Comparison of ENCODE assay signal across 21 cellular contexts in the genomic region with DNA sequence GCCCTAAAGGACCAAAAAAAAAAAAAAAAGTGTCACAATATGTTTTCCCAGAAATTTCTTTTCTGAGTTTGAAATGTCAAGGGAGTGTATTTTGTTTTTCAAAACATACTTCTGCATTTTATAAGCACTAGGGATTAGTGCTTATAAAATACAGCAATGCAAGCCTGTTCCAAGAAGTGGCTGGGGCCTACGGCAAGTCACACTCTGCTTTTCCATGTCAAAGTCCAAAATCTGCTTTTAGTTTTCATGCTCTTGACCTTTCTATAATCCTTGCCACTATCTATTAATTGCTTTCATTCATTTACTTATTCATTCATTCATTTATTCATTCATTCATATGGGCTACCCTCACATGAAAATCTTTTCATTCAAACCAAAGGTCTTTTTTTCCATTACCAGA.
"Had no signal": no experiment of that assay in that cellular context is flagged by ENCODE, and none has a peak within 500 bp of the region (broad histone marks: within the 10 kb centered on the region; RNA-seq: fewer than 3 reads in every experiment).

No MANE protein-coding gene starts in this region.

- H3K27ac Mint-ChIP-seq: mesothelial cell of epicardium had no signal

- H3K27me3 ChIP-seq: dorsolateral prefrontal cortex, gastrocnemius medialis had no signal

- H3K4me1 ChIP-seq: gastrocnemius medialis, heart right ventricle, left ventricle myocardium inferior, lower lobe of right lung had no signal

- H3K36me3 ChIP-seq: gastrocnemius medialis, heart right ventricle, left ventricle myocardium inferior, lower lobe of right lung had no signal

- ATAC-seq: esophagus mucosa, gastrocnemius medialis, heart right ventricle, left cardiac atrium, lower lobe of right lung, mucosa of descending colon had no signal

- H3K4me3 Mint-ChIP-seq: mesothelial cell of epicardium, naive B cell had no signal

- H3K9me3 Mint-ChIP-seq: naive B cell had no signal

- H3K36me3 Mint-ChIP-seq: mesothelial cell of epicardium, naive B cell had no signal

- H3K4me3 ChIP-seq: coronary artery, dorsolateral prefrontal cortex, gastrocnemius medialis, heart right ventricle, left ventricle myocardium inferior, lower lobe of right lung, mucosa of descending colon had no signal

- H3K9me3 ChIP-seq: gastrocnemius medialis, heart right ventricle, left ventricle myocardium inferior, lower lobe of right lung, mucosa of descending colon had no signal

- H3K27ac ChIP-seq: coronary artery, dorsolateral prefrontal cortex, epithelial cell of prostate, gastrocnemius medialis, heart right ventricle, left ventricle myocardium inferior, lower lobe of right lung had no signal

- DNase-seq: dermis blood vessel endothelial cell; dorsolateral prefrontal cortex; effector CD4-positive, alpha-beta T cell; effector memory CD4-positive, alpha-beta T cell; erythroblast; foreskin fibroblast; foreskin melanocyte; gastrocnemius medialis; glutamatergic neuron; heart right ventricle; hippocampal formation; left cardiac atrium; left ventricle myocardium inferior; lower lobe of right lung; mesenchymal stem cell; mucosa of descending colon; naive B cell had no signal

- H3K4me1 Mint-ChIP-seq: naive B cell had no signal
